In genomic region chr7:20112646-20113045, GRCh38 we compare ENCODE assay signal across 15 cellular contexts.
"Had no signal": no experiment of that assay in that cellular context is flagged by ENCODE, and none has a peak within 500 bp of the region (broad histone marks: within the 10 kb centered on the region; RNA-seq: fewer than 3 reads in every experiment).

No MANE protein-coding gene starts in this region.

- H3K4me1 ChIP-seq: ascending aorta, breast epithelium, psoas muscle, right lobe of liver had no signal

- H3K27me3 ChIP-seq: ascending aorta, breast epithelium, left lung, right lobe of liver, spleen had no signal

- H3K27ac ChIP-seq: ascending aorta, breast epithelium, left lung, psoas muscle, right lobe of liver, spleen, thoracic aorta had no signal

- H3K36me3 ChIP-seq: ascending aorta, breast epithelium, left lung, right lobe of liver, spleen, thoracic aorta had no signal

- H3K4me3 ChIP-seq: ascending aorta, breast epithelium, left lung, psoas muscle, right lobe of liver, spleen, thoracic aorta had no signal

- ATAC-seq: psoas muscle had no signal

- DNase-seq: activated CD4-positive, alpha-beta T cell treated with anti-CD3 and anti-CD28 coated beads for 1 hour; activated CD4-positive, alpha-beta T cell treated with anti-CD3 and anti-CD28 coated beads, Interleukin-2, amount 50 U/mL, for 48 hours; activated naive CD4-positive, alpha-beta T cell treated with Interleukin-2 at 50 U/mL for 16 hours; cerebellar nuclear complex; left lung; mammary epithelial cell; psoas muscle; right lobe of liver; spleen; stimulated activated CD4-positive, alpha-beta T cell treated with anti-CD3 and anti-CD28 coated beads, Interleukin-1b, Interleukin-23, amount 100 ng/mL, for 48 hours; stimulated activated naive CD8-positive, alpha-beta T cell treated with anti-CD3 and anti-CD28 coated beads, Interleukin-15, amount 100 ng/mL, for 72 hours; T1000 had no signal
